In genomic region chr9:27414215-27414731, GRCh38 we compare ENCODE assay signal across 13 cellular contexts.
A peak's percentile ranks its signal among the peaks of the same experiment; 100 is the strongest.
DNase-seq lines count a peak whose midpoint lies in the region; FAIRE-seq and TF ChIP-seq lines count a peak whose summit lies in the region.
"Had no signal": no experiment of that assay in that cellular context is flagged by ENCODE, and none has a peak within 500 bp of the region (broad histone marks: within the 10 kb centered on the region; RNA-seq: fewer than 3 reads in every experiment).

No MANE protein-coding gene starts in this region.

- H3K4me3 ChIP-seq in BLaER1, result no peak overlapping the region
- H3K4me3 ChIP-seq in kidney (ENCODE audit: low read length in 2 of 2), result peak overlapping the region in 1 of 2 donors; percentile 47
- H3K4me3 ChIP-seq in sigmoid colon, result no peak overlapping the region
- H3K4me3 ChIP-seq: PC-9 had no signal

- FAIRE-seq in kidney (lab: Jason Lieb, UNC), result no peak

- H3K4me3 Mint-ChIP-seq in activated T-helper 2 cell treated with anti-CD3 and anti-CD28 coated beads, Interferon-gamma antibody, Interleukin-2, Interleukin-4, amounts not matched to agents 10 μg/mL and 5 μg/mL and 100 μg/mL, durations not matched to agents 14 hours and 24 hours and 36 hours (ENCODE audit: low read depth), result no peak overlapping the region
- H3K4me3 Mint-ChIP-seq: activated CD8-positive, alpha-beta T cell treated with anti-CD3 and anti-CD28 coated beads for 36 hours had no signal

- intact Hi-C loops in kidney (cut with DNase I), result no loop called here
- intact Hi-C loops in sigmoid colon (cut with DNase I), result no loop called here
- intact Hi-C loops in activated T-helper 2 cell treated with anti-CD3 and anti-CD28 coated beads, Interferon-gamma antibody, Interleukin-2, Interleukin-4, amounts not matched to agents 10 μg/mL and 5 μg/mL and 100 μg/mL, durations not matched to agents 14 hours and 24 hours and 36 hours (cut with micrococcal nuclease), result no loop called here

- WGBS in sigmoid colon, 2 donors, result 11 to 51% methylated on average over 4 of the region's 4 CpGs

- no peaks in the 10 kb centered on the region for H4K20me1 ChIP-seq in BLaER1

- H3K27ac ChIP-seq in BLaER1 (no peak overlapping the region), kidney (ENCODE audit: low read depth in 2 of 2, low read length in 2 of 2) (no peak overlapping the region), sigmoid colon (peak overlapping the region; percentile 15 to 61 (median 56))
- H3K27ac ChIP-seq: PC-9 had no signal

- no peak for TF ChIP-seq EP300 in sigmoid colon (IDR thresholded peaks at IDR 0.05)

- H3K27me3 ChIP-seq in BLaER1 (no peaks in the 10 kb centered on the region), sigmoid colon (no peaks in the 10 kb centered on the region)

- no peak overlapping the region for H3K27ac Mint-ChIP-seq in activated T-helper 2 cell treated with anti-CD3 and anti-CD28 coated beads, Interferon-gamma antibody, Interleukin-2, Interleukin-4, amounts not matched to agents 10 μg/mL and 5 μg/mL and 100 μg/mL, durations not matched to agents 14 hours and 24 hours and 36 hours
- H3K27ac Mint-ChIP-seq: activated CD8-positive, alpha-beta T cell treated with anti-CD3 and anti-CD28 coated beads for 36 hours had no signal

- H3K9ac ChIP-seq in BLaER1 (no peak overlapping the region), kidney (ENCODE audit: low read length in 2 of 2) (no peak overlapping the region)

- H3K4me1 Mint-ChIP-seq in activated T-helper 2 cell treated with anti-CD3 and anti-CD28 coated beads, Interferon-gamma antibody, Interleukin-2, Interleukin-4, amounts not matched to agents 10 μg/mL and 5 μg/mL and 100 μg/mL, durations not matched to agents 14 hours and 24 hours and 36 hours (ENCODE audit: low read depth), result peaks cover 2% of the 10 kb centered on the region

- H3K9me3 ChIP-seq in BLaER1 (peaks cover 4% of the 10 kb centered on the region; the same call in 1 of the 2 replicates), kidney (ENCODE audit: control insufficient read depth in 1 of 2, low read length in 2 of 2) (no peaks in the 10 kb centered on the region), sigmoid colon (no peaks in the 10 kb centered on the region)

- TF ChIP-seq CTCF in kidney (IDR thresholded peaks at IDR 0.05; ENCODE audit: borderline replicate concordance, extremely low read depth, insufficient read depth) (no peak), sigmoid colon (IDR thresholded peaks at IDR 0.05) (no peak)

- peak overlapping the region; percentile 63 for H3K4me2 ChIP-seq in BLaER1
- H3K4me2 ChIP-seq: PC-9 had no signal

- H3K4me1 ChIP-seq in BLaER1 (peaks cover 33% of the 10 kb centered on the region), kidney (ENCODE audit: control insufficient read depth in 1 of 2, insufficient read depth in 1 of 2, low read depth in 1 of 2, low read length in 2 of 2) (peaks cover 12 to 13% of the 10 kb centered on the region in 2 donors), sigmoid colon (peaks cover 0 to 21% (median 12%) of the 10 kb centered on the region in 4 donors)

- DNase-seq in cerebellum (ENCODE audit: low spot score) (peak; percentile 23), kidney (peak; percentile 76), sigmoid colon (peak; percentile 75), inferior parietal cortex (ENCODE audit: extremely low spot score) (no peak), COLO668 (lab: John Stamatoyannopoulos, UW; ENCODE audit: unreplicated experiment) (no peak), epidermal melanocyte (ENCODE audit: insufficient read length, low spot score) (no peak)
- no peak for DNase-seq in activated T-helper 2 cell treated with anti-CD3 and anti-CD28 coated beads, Interferon-gamma antibody, Interleukin-2, Interleukin-4, amounts not matched to agents 10 μg/mL and 5 μg/mL and 100 μg/mL, durations not matched to agents 14 hours and 24 hours and 36 hours (ENCODE audit: low spot score)
- DNase-seq: activated CD8-positive, alpha-beta T cell treated with anti-CD3 and anti-CD28 coated beads for 36 hours; activated naive CD4-positive, alpha-beta T cell treated with Interleukin-2 at 50 U/mL for 16 hours; dermis blood vessel endothelial cell; glutamatergic neuron; PC-9 had no signal

- no peak for TF ChIP-seq POLR2A in sigmoid colon (IDR thresholded peaks at IDR 0.05)

- H3K36me3 ChIP-seq in BLaER1, result no peaks in the 10 kb centered on the region
- no peaks in the 10 kb centered on the region for H3K36me3 ChIP-seq in kidney (ENCODE audit: control insufficient read depth in 1 of 2, insufficient read depth in 2 of 2, low read length in 2 of 2)
- H3K36me3 ChIP-seq in sigmoid colon, result no peaks in the 10 kb centered on the region

- H3K36me3 Mint-ChIP-seq in activated T-helper 2 cell treated with anti-CD3 and anti-CD28 coated beads, Interferon-gamma antibody, Interleukin-2, Interleukin-4, amounts not matched to agents 10 μg/mL and 5 μg/mL and 100 μg/mL, durations not matched to agents 14 hours and 24 hours and 36 hours (ENCODE audit: low read depth), result no peaks in the 10 kb centered on the region

- no peaks in the 10 kb centered on the region for H3K9me3 Mint-ChIP-seq in activated T-helper 2 cell treated with anti-CD3 and anti-CD28 coated beads, Interferon-gamma antibody, Interleukin-2, Interleukin-4, amounts not matched to agents 10 μg/mL and 5 μg/mL and 100 μg/mL, durations not matched to agents 14 hours and 24 hours and 36 hours
- H3K9me3 Mint-ChIP-seq: activated CD8-positive, alpha-beta T cell treated with anti-CD3 and anti-CD28 coated beads for 36 hours had no signal

- peaks cover 5% of the 10 kb centered on the region for H3K27me3 Mint-ChIP-seq in activated T-helper 2 cell treated with anti-CD3 and anti-CD28 coated beads, Interferon-gamma antibody, Interleukin-2, Interleukin-4, amounts not matched to agents 10 μg/mL and 5 μg/mL and 100 μg/mL, durations not matched to agents 14 hours and 24 hours and 36 hours (ENCODE audit: low read depth)
- H3K27me3 Mint-ChIP-seq: activated CD8-positive, alpha-beta T cell treated with anti-CD3 and anti-CD28 coated beads for 36 hours had no signal

Comparison
In these comparisons a context has a peak if more than half of its experiments do, and no peak if none do; other contexts are left out.
1. H3K27ac ChIP-seq: peak in sigmoid colon (4 of 4); none in BLaER1 (single experiment) and kidney (0 of 2).
2. DNase-seq: peak in cerebellum (single experiment), kidney (single experiment) and sigmoid colon (single experiment); none in inferior parietal cortex (single experiment), COLO668 (single experiment), activated T-helper 2 cell treated with anti-CD3 and anti-CD28 coated beads, Interferon-gamma antibody, Interleukin-2, Interleukin-4, amounts not matched to agents 10 μg/mL and 5 μg/mL and 100 μg/mL, durations not matched to agents 14 hours and 24 hours and 36 hours (single experiment) and epidermal melanocyte (single experiment).